28 cellular contexts compared by ENCODE assay signal in genomic region chr19:2228157-2229030, GRCh38. TPM values are rescaled to one million over a fixed set of nuclear protein-coding genes. Genes with fewer than 3 reads are reported as not detected.
DNase-seq lines count a peak whose midpoint lies in the region; ATAC-seq and TF ChIP-seq lines count a peak whose summit lies in the region.
"Had no signal": no experiment of that assay in that cellular context is flagged by ENCODE, and none has a peak within 500 bp of the region (broad histone marks: within the 10 kb centered on the region; RNA-seq: fewer than 3 reads in every experiment).

No MANE protein-coding gene starts in this region.

- POLR2A ChIA-PET in RWPE1 (lab: Yijun Ruan, JAX; ENCODE audit: low non-redundant PET): no interaction called here

- ATAC-seq in left lobe of liver (peak; percentile 66), HG03342 (IDR thresholded peaks at IDR 0.05; ENCODE audit: unreplicated experiment) (no peak), GM21447 (IDR thresholded peaks at IDR 0.05; ENCODE audit: unreplicated experiment) (no peak)
- ATAC-seq in stimulated activated memory B cell treated with anti-CD40 and anti-IgM and Interleukin-4, amounts not matched to agents 10 μg/mL and 1 μg/mL and 100 μg/mL, for 72 hours: peak; percentile 5
- ATAC-seq: activated CD8-positive, alpha-beta T cell treated with anti-CD3 and anti-CD28 coated beads, Interleukin-2, amount 10 ng/mL, durations not matched to agents 7 days and 5 days; effector memory CD8-positive, alpha-beta T cell; pancreas; PC-3 had no signal

- H3K4me3 Mint-ChIP-seq in activated T-cell treated with anti-CD3 and anti-CD28 coated beads, Interleukin-2, amount 50 U/mL, for 24 hours: no peak overlapping the region
- H3K4me3 Mint-ChIP-seq in stimulated activated memory B cell treated with anti-CD40 and anti-IgM and Interleukin-4, amounts not matched to agents 10 μg/mL and 1 μg/mL and 100 μg/mL, for 72 hours: peak overlapping the region; percentile 65
- H3K4me3 Mint-ChIP-seq: activated CD8-positive, alpha-beta T cell treated with anti-CD3 and anti-CD28 coated beads, Interleukin-2, amount 10 ng/mL, durations not matched to agents 7 days and 5 days; effector memory CD8-positive, alpha-beta T cell; immature natural killer cell; naive thymus-derived CD4-positive, alpha-beta T cell had no signal

- no peak for TF ChIP-seq POLR2A in lower leg skin (IDR thresholded peaks at IDR 0.05)

- H3K4me3 ChIP-seq in lower leg skin (ENCODE audit: low read depth, poor library complexity, severe bottlenecking): no peak overlapping the region
- H3K4me3 ChIP-seq: breast epithelium, coronary artery, esophagus muscularis mucosa, hepatocyte, MG63, pancreas, right atrium auricular region, tibial nerve had no signal

- peak overlapping the region; percentile 95 for H3K27ac ChIP-seq in RWPE1
- H3K27ac ChIP-seq: breast epithelium, coronary artery, esophagus muscularis mucosa, hepatocyte, pancreas, right atrium auricular region had no signal

- TF ChIP-seq CTCF in RWPE1 (conservative IDR thresholded peaks at IDR 0.05; ENCODE audit: low read depth) (no peak), lower leg skin (IDR thresholded peaks at IDR 0.05) (no peak)

- peak overlapping the region; percentile 47 for H3K27ac Mint-ChIP-seq in activated T-cell treated with anti-CD3 and anti-CD28 coated beads, Interleukin-2, amount 50 U/mL, for 24 hours
- peak overlapping the region; percentile 78 for H3K27ac Mint-ChIP-seq in stimulated activated memory B cell treated with anti-CD40 and anti-IgM and Interleukin-4, amounts not matched to agents 10 μg/mL and 1 μg/mL and 100 μg/mL, for 72 hours
- H3K27ac Mint-ChIP-seq: activated CD8-positive, alpha-beta T cell treated with anti-CD3 and anti-CD28 coated beads, Interleukin-2, amount 10 ng/mL, durations not matched to agents 7 days and 5 days; effector memory CD8-positive, alpha-beta T cell; immature natural killer cell; naive thymus-derived CD4-positive, alpha-beta T cell had no signal

- 90 to 92% methylated on average over 37 to 43 of the region's 48 CpGs for WGBS in lower leg skin, 2 donors

- peaks cover 85% of the 10 kb centered on the region for H3K36me3 Mint-ChIP-seq in activated T-cell treated with anti-CD3 and anti-CD28 coated beads, Interleukin-2, amount 50 U/mL, for 24 hours (ENCODE audit: low read depth)
- H3K36me3 Mint-ChIP-seq in stimulated activated memory B cell treated with anti-CD40 and anti-IgM and Interleukin-4, amounts not matched to agents 10 μg/mL and 1 μg/mL and 100 μg/mL, for 72 hours: peaks cover 63% of the 10 kb centered on the region

- intact Hi-C loops in lower leg skin (cut with DNase I; ENCODE audit: low total_unique reads): no loop called here

- DNase-seq in activated T-cell treated with anti-CD3 and anti-CD28 coated beads, Interleukin-2, amount 50 U/mL, for 24 hours: no peak
- DNase-seq in activated T-cell treated with anti-CD3 and anti-CD28 coated beads for 4 hours (no peak), RWPE1 (ENCODE audit: low spot score) (no peak), left lobe of liver (ENCODE audit: low spot score) (peak; percentile 79), lower leg skin (ENCODE audit: low spot score in 2 of 2) (no peak)
- DNase-seq: 8988T; activated CD4-positive, CD25-positive, alpha-beta regulatory T cell treated with anti-CD3 and anti-CD28 coated beads, Interleukin-2, amount 50 U/mL, for 72 hours; activated CD8-positive, alpha-beta T cell treated with anti-CD3 and anti-CD28 coated beads, Interleukin-2, amount 10 ng/mL, durations not matched to agents 7 days and 5 days; amniotic stem cell; effector memory CD8-positive, alpha-beta T cell; HCEC 1CT; immature natural killer cell; MG63; naive thymus-derived CD4-positive, alpha-beta T cell; NCI-H446 treated with DMSO at 0.1 percent for 48 hours; pancreas; PC-3; SHP77; stimulated activated CD4-positive, alpha-beta T cell treated with anti-CD3 and anti-CD28 coated beads, Interleukin-4, amount 100 ng/mL, for 1 hour had no signal

- H3K27me3 Mint-ChIP-seq in activated T-cell treated with anti-CD3 and anti-CD28 coated beads, Interleukin-2, amount 50 U/mL, for 24 hours: no peaks in the 10 kb centered on the region
- H3K27me3 Mint-ChIP-seq in stimulated activated memory B cell treated with anti-CD40 and anti-IgM and Interleukin-4, amounts not matched to agents 10 μg/mL and 1 μg/mL and 100 μg/mL, for 72 hours: no peaks in the 10 kb centered on the region
- H3K27me3 Mint-ChIP-seq: effector memory CD8-positive, alpha-beta T cell; naive thymus-derived CD4-positive, alpha-beta T cell had no signal

- CTCF ChIA-PET in RWPE1 (lab: Yijun Ruan, JAX): no interaction called here

- no peaks in the 10 kb centered on the region for H3K9me3 Mint-ChIP-seq in activated T-cell treated with anti-CD3 and anti-CD28 coated beads, Interleukin-2, amount 50 U/mL, for 24 hours
- no peaks in the 10 kb centered on the region for H3K9me3 Mint-ChIP-seq in stimulated activated memory B cell treated with anti-CD40 and anti-IgM and Interleukin-4, amounts not matched to agents 10 μg/mL and 1 μg/mL and 100 μg/mL, for 72 hours
- H3K9me3 Mint-ChIP-seq: effector memory CD8-positive, alpha-beta T cell; immature natural killer cell had no signal

- peaks cover 13% of the 10 kb centered on the region for H3K4me1 Mint-ChIP-seq in activated T-cell treated with anti-CD3 and anti-CD28 coated beads, Interleukin-2, amount 50 U/mL, for 24 hours (ENCODE audit: low read depth)
- H3K4me1 Mint-ChIP-seq in stimulated activated memory B cell treated with anti-CD40 and anti-IgM and Interleukin-4, amounts not matched to agents 10 μg/mL and 1 μg/mL and 100 μg/mL, for 72 hours: peaks cover 67% of the 10 kb centered on the region

RNA-seq across cellular contexts. Expression of gene PLEKHJ1, which starts 7.7 kb away (rescaled TPM):
- total RNA-seq in left lobe of liver: 41.3 TPM
- 10 to 100 TPM; 52.2 to 80.5 (median 70.0) TPM for total RNA-seq in lower leg skin

RNA-seq across cellular contexts. Expression of gene SF3A2, which starts 8.2 kb away (rescaled TPM):
- total RNA-seq in left lobe of liver (19.0 TPM), lower leg skin (10 to 100 TPM; 35.6 to 85.6 (median 47.8) TPM)

RNA-seq across cellular contexts. Expression of gene AMH, which starts 20.7 kb away (rescaled TPM):
- total RNA-seq in left lobe of liver (0.93 TPM), lower leg skin (1 to 10 TPM in 3 of 4 donors, under 1 TPM in 1; 0.13 to 1.3 (median 1.2) TPM)

RNA-seq across cellular contexts. Expression of gene JSRP1, which starts 27.8 kb away (rescaled TPM):
- total RNA-seq in left lobe of liver (0.18 TPM), lower leg skin (not detected)
- total RNA-seq: activated CD8-positive, alpha-beta T cell treated with anti-CD3 and anti-CD28 coated beads, Interleukin-2, amount 10 ng/mL, durations not matched to agents 7 days and 5 days; esophagus muscularis mucosa; PC-3; tibial nerve had no signal

RNA-seq across cellular contexts. Expression of gene PEAK3, which starts 53.6 kb away (rescaled TPM):
- 0.28 TPM for total RNA-seq in left lobe of liver
- under 1 TPM; 0.30 to 0.97 (median 0.76) TPM for total RNA-seq in lower leg skin
- total RNA-seq: hepatocyte, PC-3 had no signal

Comparison
In these comparisons a context has a peak if more than half of its experiments do, and no peak if none do; other contexts are left out.
1. ATAC-seq: peak in left lobe of liver (single experiment) and stimulated activated memory B cell treated with anti-CD40 and anti-IgM and Interleukin-4, amounts not matched to agents 10 μg/mL and 1 μg/mL and 100 μg/mL, for 72 hours (single experiment); none in HG03342 (single experiment) and GM21447 (single experiment).